ENCODE assay signal across 10 cellular contexts in the genomic region with DNA sequence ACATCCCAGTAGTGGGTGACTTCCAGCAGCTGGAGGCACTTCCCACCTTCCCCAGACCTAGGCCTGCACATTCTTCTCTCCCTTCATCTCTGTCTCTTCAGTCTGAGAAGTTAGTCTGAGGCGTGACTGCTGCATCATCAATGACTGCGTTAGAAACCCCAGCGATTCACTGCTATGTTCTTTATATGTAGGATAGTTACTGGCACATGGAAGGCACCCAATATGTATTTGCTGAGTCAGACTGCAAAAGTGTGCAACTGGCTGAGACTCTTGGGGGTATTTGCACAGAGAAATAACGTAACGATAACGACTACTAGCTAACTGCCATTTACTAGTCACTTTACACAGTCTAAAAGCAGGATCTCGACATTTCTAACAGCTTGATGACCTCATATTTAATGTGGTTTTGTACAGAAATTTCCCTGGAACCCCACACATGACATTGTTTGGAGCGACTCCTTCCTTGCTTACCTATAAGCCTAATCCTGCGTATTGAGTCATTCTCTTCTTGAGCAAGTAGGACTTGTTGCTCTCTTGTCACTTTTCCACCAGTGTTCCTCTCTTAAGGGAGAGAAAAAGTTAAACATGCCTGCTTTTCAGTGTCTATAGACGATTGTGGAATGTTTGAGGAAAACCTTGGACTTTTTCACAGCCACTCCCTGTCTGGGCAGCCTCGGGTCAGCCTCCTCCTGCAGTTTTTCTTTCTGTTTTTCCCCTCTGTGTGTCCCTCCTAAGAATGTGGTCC. TPM values are rescaled to one million over a fixed set of nuclear protein-coding genes. Genes with fewer than 3 reads are reported as not detected.
DNase-seq lines count a peak whose midpoint lies in the region; ATAC-seq, FAIRE-seq and TF ChIP-seq lines count a peak whose summit lies in the region.
"Had no signal": no experiment of that assay in that cellular context is flagged by ENCODE, and none has a peak within 500 bp of the region (broad histone marks: within the 10 kb centered on the region; RNA-seq: fewer than 3 reads in every experiment).

No MANE protein-coding gene starts in this region.

- H3K27ac Mint-ChIP-seq in activated naive CD4-positive, alpha-beta T cell treated with anti-CD3 and anti-CD28 coated beads for 36 hours: peak overlapping the region; percentile 82

- H3K4me3 Mint-ChIP-seq in activated naive CD4-positive, alpha-beta T cell treated with anti-CD3 and anti-CD28 coated beads for 36 hours: peak overlapping the region; percentile 12

- CTCF ChIA-PET in activated naive CD4-positive, alpha-beta T cell treated with anti-CD3 and anti-CD28 coated beads for 36 hours (lab: Charles Lee): no interaction called here

- H3K36me3 Mint-ChIP-seq in activated naive CD4-positive, alpha-beta T cell treated with anti-CD3 and anti-CD28 coated beads for 36 hours (ENCODE audit: low read depth): no peaks in the 10 kb centered on the region

- no peaks in the 10 kb centered on the region for H3K9me3 Mint-ChIP-seq in activated naive CD4-positive, alpha-beta T cell treated with anti-CD3 and anti-CD28 coated beads for 36 hours

- ATAC-seq in thoracic aorta (ENCODE audit: insufficient number of reproducible peaks, low FRiP score, low read depth) (no peak), GM21576 (IDR thresholded peaks at IDR 0.05; ENCODE audit: unreplicated experiment) (no peak)

- TF ChIP-seq CTCF in kidney (IDR thresholded peaks at IDR 0.05; ENCODE audit: borderline replicate concordance, extremely low read depth, insufficient read depth): no peak
- no peak for TF ChIP-seq CTCF in thoracic aorta (IDR thresholded peaks at IDR 0.05)

- FAIRE-seq in kidney (lab: Jason Lieb, UNC): no peak

- H3K27me3 ChIP-seq in adipocyte (replicated peaks; ENCODE audit: control insufficient read depth, insufficient read depth, low read length): no peaks in the 10 kb centered on the region
- H3K27me3 ChIP-seq in thoracic aorta (replicated peaks; ENCODE audit: insufficient read depth): no peaks in the 10 kb centered on the region
- H3K27me3 ChIP-seq: BLaER1 had no signal

- H3K4me3 ChIP-seq in adipocyte (ENCODE audit: low read length): peak overlapping the region; percentile 26
- H3K4me3 ChIP-seq in kidney (ENCODE audit: low read length in 2 of 2): peak overlapping the region; percentile 16 to 18
- peak overlapping the region; percentile 60 for H3K4me3 ChIP-seq in thoracic aorta
- H3K4me3 ChIP-seq: BLaER1 had no signal

- H3K9me3 ChIP-seq in adipocyte (ENCODE audit: control insufficient read depth, low read length): no peaks in the 10 kb centered on the region
- no peaks in the 10 kb centered on the region for H3K9me3 ChIP-seq in kidney (ENCODE audit: control insufficient read depth in 1 of 2, low read length in 2 of 2)
- H3K9me3 ChIP-seq in thoracic aorta: no peaks in the 10 kb centered on the region
- H3K9me3 ChIP-seq: BLaER1 had no signal

- peaks cover 19% of the 10 kb centered on the region for H3K4me1 Mint-ChIP-seq in activated naive CD4-positive, alpha-beta T cell treated with anti-CD3 and anti-CD28 coated beads for 36 hours (ENCODE audit: low read depth)

- H3K27ac ChIP-seq in kidney (ENCODE audit: low read depth in 2 of 2, low read length in 2 of 2) (no peak overlapping the region), thoracic aorta (peak overlapping the region; percentile 75 to 93)
- H3K27ac ChIP-seq: BLaER1 had no signal

- H3K4me1 ChIP-seq in adipocyte (ENCODE audit: control insufficient read depth, insufficient read depth, low read length) (peaks cover 22% of the 10 kb centered on the region), kidney (ENCODE audit: control insufficient read depth in 1 of 2, insufficient read depth in 1 of 2, low read depth in 1 of 2, low read length in 2 of 2) (no peaks in the 10 kb centered on the region), thoracic aorta (ENCODE audit: control insufficient read depth in 1 of 2, low read depth in 2 of 2) (peaks cover 17 to 36% of the 10 kb centered on the region in 2 donors)
- H3K4me1 ChIP-seq: BLaER1 had no signal

- DNase-seq in activated naive CD4-positive, alpha-beta T cell treated with anti-CD3 and anti-CD28 coated beads for 36 hours: peak; percentile 21
- DNase-seq in activated naive CD4-positive, alpha-beta T cell (lab: John Stamatoyannopoulos, UW): no peak
- DNase-seq in adipocyte (ENCODE audit: low read depth): peak; percentile 13
- no peak for DNase-seq in kidney
- no peak for DNase-seq in thoracic aorta (ENCODE audit: low spot score)
- no peak for DNase-seq in cortex of kidney (lab: John Stamatoyannopoulos, UW)
- no peak for DNase-seq in NCI-H510A (lab: John Stamatoyannopoulos, UW)
- DNase-seq: NCI-H1092 had no signal

- H3K36me3 ChIP-seq in adipocyte (ENCODE audit: control insufficient read depth, insufficient read depth, low read length, severe bottlenecking) (no peaks in the 10 kb centered on the region), kidney (ENCODE audit: control insufficient read depth in 1 of 2, insufficient read depth in 2 of 2, low read length in 2 of 2) (no peaks in the 10 kb centered on the region), thoracic aorta (no peaks in the 10 kb centered on the region)
- H3K36me3 ChIP-seq: BLaER1 had no signal

- no peaks in the 10 kb centered on the region for H3K27me3 Mint-ChIP-seq in activated naive CD4-positive, alpha-beta T cell treated with anti-CD3 and anti-CD28 coated beads for 36 hours (ENCODE audit: low read depth)

- H3K9ac ChIP-seq in adipocyte (ENCODE audit: low read length) (peak overlapping the region; percentile 13), kidney (ENCODE audit: low read length in 2 of 2) (no peak overlapping the region)
- H3K9ac ChIP-seq: BLaER1 had no signal

- intact Hi-C loops in activated naive CD4-positive, alpha-beta T cell treated with anti-CD3 and anti-CD28 coated beads for 36 hours (cut with micrococcal nuclease): loop anchor here (1.0 to 5.0 kb wide), 3 partner anchors 46 to 355 kb away; a partner anchor contains a TSS
- intact Hi-C loops in kidney (cut with DNase I): no loop called here

RNA-seq across cellular contexts. Expression of a gene that starts 45.5 kb away (rescaled TPM):
- total RNA-seq in activated naive CD4-positive, alpha-beta T cell treated with anti-CD3 and anti-CD28 coated beads for 36 hours: 1 to 10 TPM; 6.3 to 7.1 TPM
- total RNA-seq in kidney: 5.4 TPM
- 7.9 TPM for polyA plus RNA-seq in kidney (ENCODE audit: insufficient read depth, low read depth, low replicate concordance)
- total RNA-seq in thoracic aorta: 1 to 10 TPM in 1 of 2 donors, under 1 TPM in 1; 0.54 to 1.3 TPM

RNA-seq across cellular contexts. Expression of a gene that starts 45.9 kb away (rescaled TPM):
- not detected for total RNA-seq in activated naive CD4-positive, alpha-beta T cell treated with anti-CD3 and anti-CD28 coated beads for 36 hours
- total RNA-seq in kidney (0.41 TPM), thoracic aorta (1 to 10 TPM in 1 of 2 donors, not detected in 1; 1.1 TPM)
- 0.73 TPM for polyA plus RNA-seq in kidney (ENCODE audit: insufficient read depth, low read depth, low replicate concordance)

Comparison
In these comparisons a context has a peak if more than half of its experiments do, and no peak if none do; other contexts are left out.
1. DNase-seq: peak in activated naive CD4-positive, alpha-beta T cell treated with anti-CD3 and anti-CD28 coated beads for 36 hours (single experiment) and adipocyte (single experiment); none in activated naive CD4-positive, alpha-beta T cell (0 of 4), kidney (single experiment), thoracic aorta (single experiment), cortex of kidney (single experiment) and NCI-H510A (single experiment).
2. H3K27ac ChIP-seq: peak in thoracic aorta (2 of 2); none in kidney (0 of 2).
3. Peak in every context shown above with its lines, with median percentiles within 50 percentile points of each other: H3K4me3 ChIP-seq.